1 cellular context compared by ENCODE assay signal in the genomic region with DNA sequence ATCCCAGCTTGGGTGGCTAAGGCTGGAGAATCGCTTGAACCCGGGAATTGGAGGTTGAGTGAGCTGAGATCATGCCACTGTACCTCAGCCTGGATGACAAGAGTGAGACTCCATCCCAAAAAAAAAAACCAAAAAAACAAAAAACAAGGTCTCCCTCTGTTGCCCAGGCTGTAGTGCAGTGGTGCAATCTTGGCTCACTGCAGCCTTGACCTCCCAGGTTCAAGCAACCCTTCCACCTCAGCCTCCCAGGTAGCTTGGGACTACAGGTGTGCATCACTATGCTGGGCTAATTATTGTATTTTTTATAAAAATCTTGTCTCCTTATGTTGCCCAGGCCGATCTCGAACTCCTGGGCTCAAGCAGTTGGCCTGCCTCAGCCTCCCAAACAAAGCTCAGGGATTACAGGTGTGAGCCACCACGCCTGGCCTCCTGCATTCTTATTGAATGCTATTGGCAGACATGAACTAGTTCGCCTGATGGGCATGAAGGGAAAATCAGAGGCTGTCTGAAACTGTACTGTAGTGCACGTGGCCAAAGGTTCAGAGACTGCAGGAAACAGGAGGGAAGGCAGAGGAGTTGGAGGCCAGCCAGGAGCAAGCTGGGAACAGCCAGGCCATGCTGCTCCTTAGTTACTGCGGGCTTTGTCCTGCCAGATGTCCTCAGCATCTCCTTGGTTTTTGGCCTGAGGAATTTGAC.
TF ChIP-seq lines count a peak whose summit lies in the region.

No MANE protein-coding gene starts in this region.

TF ChIP-seq in HepG2, 621 proteins besides CTCF, POLR2A, EP300 and RAD21 (continued from another document and continues in another):
- TF ChIP-seq ZNF605 (CRISPR knock-in tag; IDR thresholded peaks at IDR 0.05) (peak; percentile 72; the same call in 1 of the 2 replicates), ZSCAN21 (CRISPR knock-in tag; IDR thresholded peaks at IDR 0.05; ENCODE audit: borderline replicate concordance) (peak; percentile 71; the same call in 1 of the 2 replicates), MED13 (CRISPR knock-in tag; IDR thresholded peaks at IDR 0.05) (no peak), ZFP91 (CRISPR knock-in tag; IDR thresholded peaks at IDR 0.05; ENCODE audit: borderline replicate concordance) (no peak), ZNF777 (CRISPR knock-in tag; IDR thresholded peaks at IDR 0.05) (no peak), ZNF672 (CRISPR knock-in tag; IDR thresholded peaks at IDR 0.05) (no peak), JUND (CRISPR knock-in tag; IDR thresholded peaks at IDR 0.05) (no peak), MAZ (IDR thresholded peaks at IDR 0.05; ENCODE audit: borderline replicate concordance, low read depth, low read length) (no peak), MAZ (CRISPR knock-in tag; IDR thresholded peaks at IDR 0.05; ENCODE audit: low read depth) (no peak), NFE2L1 (CRISPR knock-in tag; IDR thresholded peaks at IDR 0.05; ENCODE audit: borderline replicate concordance) (no peak), ARNT2 (CRISPR knock-in tag; IDR thresholded peaks at IDR 0.05; ENCODE audit: low read depth) (no peak), ZBTB42 (CRISPR knock-in tag; IDR thresholded peaks at IDR 0.05) (no peak), ZNF230 (CRISPR knock-in tag; IDR thresholded peaks at IDR 0.05) (no peak), ZNF674 (CRISPR knock-in tag; IDR thresholded peaks at IDR 0.05; ENCODE audit: low read depth) (no peak), ZKSCAN8 (CRISPR knock-in tag; IDR thresholded peaks at IDR 0.05; ENCODE audit: borderline replicate concordance) (peak; percentile 42; the same call in 1 of the 2 replicates), HDAC2 (CRISPR knock-in tag; IDR thresholded peaks at IDR 0.05) (peak; percentile 61; the same call in 1 of the 2 replicates), ZNF263 (CRISPR knock-in tag; IDR thresholded peaks at IDR 0.05) (no peak), EHMT2 (IDR thresholded peaks at IDR 0.05; ENCODE audit: borderline replicate concordance, low read depth, low read length) (no peak), TGIF2 (CRISPR knock-in tag; IDR thresholded peaks at IDR 0.05) (peak; percentile 79), ZNF274 (CRISPR knock-in tag; IDR thresholded peaks at IDR 0.05) (no peak; the same call in none of the 2 replicates), PBX3 (CRISPR knock-in tag; IDR thresholded peaks at IDR 0.05; ENCODE audit: borderline replicate concordance) (no peak), ZBTB25 (CRISPR knock-in tag; IDR thresholded peaks at IDR 0.05) (no peak; the same call in 1 of the 2 replicates), ZNF773 (CRISPR knock-in tag; IDR thresholded peaks at IDR 0.05; ENCODE audit: borderline replicate concordance) (no peak), ZSCAN12 (CRISPR knock-in tag; IDR thresholded peaks at IDR 0.05) (no peak), ZMYM2 (CRISPR knock-in tag; IDR thresholded peaks at IDR 0.05) (0 out of 2 replicates have a peak, but pooled peaks have one; percentile 47), SAP130 (CRISPR knock-in tag; IDR thresholded peaks at IDR 0.05; ENCODE audit: low read depth) (peak; percentile 89)
- TF ChIP-seq, protein P1, sequence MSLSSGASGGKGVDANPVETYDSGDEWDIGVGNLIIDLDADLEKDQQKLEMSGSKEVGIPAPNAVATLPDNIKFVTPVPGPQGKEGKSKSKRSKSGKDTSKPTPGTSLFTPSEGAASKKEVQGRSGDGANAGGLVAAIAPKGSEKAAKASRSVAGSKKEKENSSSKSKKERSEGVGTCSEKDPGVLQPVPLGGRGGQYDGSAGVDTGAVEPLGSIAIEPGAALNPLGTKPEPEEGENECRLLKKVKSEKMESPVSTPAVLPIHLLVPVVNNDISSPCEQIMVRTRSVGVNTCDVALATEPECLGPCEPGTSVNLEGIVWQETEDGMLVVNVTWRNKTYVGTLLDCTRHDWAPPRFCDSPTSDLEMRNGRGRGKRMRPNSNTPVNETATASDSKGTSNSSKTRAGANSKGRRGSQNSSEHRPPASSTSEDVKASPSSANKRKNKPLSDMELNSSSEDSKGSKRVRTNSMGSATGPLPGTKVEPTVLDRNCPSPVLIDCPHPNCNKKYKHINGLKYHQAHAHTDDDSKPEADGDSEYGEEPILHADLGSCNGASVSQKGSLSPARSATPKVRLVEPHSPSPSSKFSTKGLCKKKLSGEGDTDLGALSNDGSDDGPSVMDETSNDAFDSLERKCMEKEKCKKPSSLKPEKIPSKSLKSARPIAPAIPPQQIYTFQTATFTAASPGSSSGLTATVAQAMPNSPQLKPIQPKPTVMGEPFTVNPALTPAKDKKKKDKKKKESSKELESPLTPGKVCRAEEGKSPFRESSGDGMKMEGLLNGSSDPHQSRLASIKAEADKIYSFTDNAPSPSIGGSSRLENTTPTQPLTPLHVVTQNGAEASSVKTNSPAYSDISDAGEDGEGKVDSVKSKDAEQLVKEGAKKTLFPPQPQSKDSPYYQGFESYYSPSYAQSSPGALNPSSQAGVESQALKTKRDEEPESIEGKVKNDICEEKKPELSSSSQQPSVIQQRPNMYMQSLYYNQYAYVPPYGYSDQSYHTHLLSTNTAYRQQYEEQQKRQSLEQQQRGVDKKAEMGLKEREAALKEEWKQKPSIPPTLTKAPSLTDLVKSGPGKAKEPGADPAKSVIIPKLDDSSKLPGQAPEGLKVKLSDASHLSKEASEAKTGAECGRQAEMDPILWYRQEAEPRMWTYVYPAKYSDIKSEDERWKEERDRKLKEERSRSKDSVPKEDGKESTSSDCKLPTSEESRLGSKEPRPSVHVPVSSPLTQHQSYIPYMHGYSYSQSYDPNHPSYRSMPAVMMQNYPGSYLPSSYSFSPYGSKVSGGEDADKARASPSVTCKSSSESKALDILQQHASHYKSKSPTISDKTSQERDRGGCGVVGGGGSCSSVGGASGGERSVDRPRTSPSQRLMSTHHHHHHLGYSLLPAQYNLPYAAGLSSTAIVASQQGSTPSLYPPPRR (CRISPR knock-in tag; IDR thresholded peaks at IDR 0.05; ENCODE audit: borderline replicate concordance): no peak
- TF ChIP-seq, protein P2, sequence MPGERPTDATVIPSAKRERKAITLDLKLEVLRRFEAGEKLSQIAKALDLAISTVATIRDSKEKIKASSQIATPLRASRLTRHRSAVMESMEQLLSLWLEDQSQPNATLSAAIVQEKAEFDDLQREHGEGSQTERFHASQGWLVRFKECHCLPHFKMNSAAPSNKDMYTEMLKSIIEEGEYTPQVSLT (CRISPR knock-in tag; IDR thresholded peaks at IDR 0.05; ENCODE audit: borderline replicate concordance, low read depth): no peak
- TF ChIP-seq, protein P3, sequence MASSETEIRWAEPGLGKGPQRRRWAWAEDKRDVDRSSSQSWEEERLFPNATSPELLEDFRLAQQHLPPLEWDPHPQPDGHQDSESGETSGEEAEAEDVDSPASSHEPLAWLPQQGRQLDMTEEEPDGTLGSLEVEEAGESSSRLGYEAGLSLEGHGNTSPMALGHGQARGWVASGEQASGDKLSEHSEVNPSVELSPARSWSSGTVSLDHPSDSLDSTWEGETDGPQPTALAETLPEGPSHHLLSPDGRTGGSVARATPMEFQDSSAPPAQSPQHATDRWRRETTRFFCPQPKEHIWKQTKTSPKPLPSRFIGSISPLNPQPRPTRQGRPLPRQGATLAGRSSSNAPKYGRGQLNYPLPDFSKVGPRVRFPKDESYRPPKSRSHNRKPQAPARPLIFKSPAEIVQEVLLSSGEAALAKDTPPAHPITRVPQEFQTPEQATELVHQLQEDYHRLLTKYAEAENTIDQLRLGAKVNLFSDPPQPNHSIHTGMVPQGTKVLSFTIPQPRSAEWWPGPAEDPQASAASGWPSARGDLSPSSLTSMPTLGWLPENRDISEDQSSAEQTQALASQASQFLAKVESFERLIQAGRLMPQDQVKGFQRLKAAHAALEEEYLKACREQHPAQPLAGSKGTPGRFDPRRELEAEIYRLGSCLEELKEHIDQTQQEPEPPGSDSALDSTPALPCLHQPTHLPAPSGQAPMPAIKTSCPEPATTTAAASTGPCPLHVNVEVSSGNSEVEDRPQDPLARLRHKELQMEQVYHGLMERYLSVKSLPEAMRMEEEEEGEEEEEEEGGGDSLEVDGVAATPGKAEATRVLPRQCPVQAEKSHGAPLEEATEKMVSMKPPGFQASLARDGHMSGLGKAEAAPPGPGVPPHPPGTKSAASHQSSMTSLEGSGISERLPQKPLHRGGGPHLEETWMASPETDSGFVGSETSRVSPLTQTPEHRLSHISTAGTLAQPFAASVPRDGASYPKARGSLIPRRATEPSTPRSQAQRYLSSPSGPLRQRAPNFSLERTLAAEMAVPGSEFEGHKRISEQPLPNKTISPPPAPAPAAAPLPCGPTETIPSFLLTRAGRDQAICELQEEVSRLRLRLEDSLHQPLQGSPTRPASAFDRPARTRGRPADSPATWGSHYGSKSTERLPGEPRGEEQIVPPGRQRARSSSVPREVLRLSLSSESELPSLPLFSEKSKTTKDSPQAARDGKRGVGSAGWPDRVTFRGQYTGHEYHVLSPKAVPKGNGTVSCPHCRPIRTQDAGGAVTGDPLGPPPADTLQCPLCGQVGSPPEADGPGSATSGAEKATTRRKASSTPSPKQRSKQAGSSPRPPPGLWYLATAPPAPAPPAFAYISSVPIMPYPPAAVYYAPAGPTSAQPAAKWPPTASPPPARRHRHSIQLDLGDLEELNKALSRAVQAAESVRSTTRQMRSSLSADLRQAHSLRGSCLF (CRISPR knock-in tag; IDR thresholded peaks at IDR 0.05; ENCODE audit: borderline replicate concordance): no peak
- TF ChIP-seq, protein P4, sequence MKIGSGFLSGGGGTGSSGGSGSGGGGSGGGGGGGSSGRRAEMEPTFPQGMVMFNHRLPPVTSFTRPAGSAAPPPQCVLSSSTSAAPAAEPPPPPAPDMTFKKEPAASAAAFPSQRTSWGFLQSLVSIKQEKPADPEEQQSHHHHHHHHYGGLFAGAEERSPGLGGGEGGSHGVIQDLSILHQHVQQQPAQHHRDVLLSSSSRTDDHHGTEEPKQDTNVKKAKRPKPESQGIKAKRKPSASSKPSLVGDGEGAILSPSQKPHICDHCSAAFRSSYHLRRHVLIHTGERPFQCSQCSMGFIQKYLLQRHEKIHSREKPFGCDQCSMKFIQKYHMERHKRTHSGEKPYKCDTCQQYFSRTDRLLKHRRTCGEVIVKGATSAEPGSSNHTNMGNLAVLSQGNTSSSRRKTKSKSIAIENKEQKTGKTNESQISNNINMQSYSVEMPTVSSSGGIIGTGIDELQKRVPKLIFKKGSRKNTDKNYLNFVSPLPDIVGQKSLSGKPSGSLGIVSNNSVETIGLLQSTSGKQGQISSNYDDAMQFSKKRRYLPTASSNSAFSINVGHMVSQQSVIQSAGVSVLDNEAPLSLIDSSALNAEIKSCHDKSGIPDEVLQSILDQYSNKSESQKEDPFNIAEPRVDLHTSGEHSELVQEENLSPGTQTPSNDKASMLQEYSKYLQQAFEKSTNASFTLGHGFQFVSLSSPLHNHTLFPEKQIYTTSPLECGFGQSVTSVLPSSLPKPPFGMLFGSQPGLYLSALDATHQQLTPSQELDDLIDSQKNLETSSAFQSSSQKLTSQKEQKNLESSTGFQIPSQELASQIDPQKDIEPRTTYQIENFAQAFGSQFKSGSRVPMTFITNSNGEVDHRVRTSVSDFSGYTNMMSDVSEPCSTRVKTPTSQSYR (CRISPR knock-in tag; IDR thresholded peaks at IDR 0.05; ENCODE audit: borderline replicate concordance): peak; percentile 39; the same call in 1 of the 2 replicates
- TF ChIP-seq, protein P5, sequence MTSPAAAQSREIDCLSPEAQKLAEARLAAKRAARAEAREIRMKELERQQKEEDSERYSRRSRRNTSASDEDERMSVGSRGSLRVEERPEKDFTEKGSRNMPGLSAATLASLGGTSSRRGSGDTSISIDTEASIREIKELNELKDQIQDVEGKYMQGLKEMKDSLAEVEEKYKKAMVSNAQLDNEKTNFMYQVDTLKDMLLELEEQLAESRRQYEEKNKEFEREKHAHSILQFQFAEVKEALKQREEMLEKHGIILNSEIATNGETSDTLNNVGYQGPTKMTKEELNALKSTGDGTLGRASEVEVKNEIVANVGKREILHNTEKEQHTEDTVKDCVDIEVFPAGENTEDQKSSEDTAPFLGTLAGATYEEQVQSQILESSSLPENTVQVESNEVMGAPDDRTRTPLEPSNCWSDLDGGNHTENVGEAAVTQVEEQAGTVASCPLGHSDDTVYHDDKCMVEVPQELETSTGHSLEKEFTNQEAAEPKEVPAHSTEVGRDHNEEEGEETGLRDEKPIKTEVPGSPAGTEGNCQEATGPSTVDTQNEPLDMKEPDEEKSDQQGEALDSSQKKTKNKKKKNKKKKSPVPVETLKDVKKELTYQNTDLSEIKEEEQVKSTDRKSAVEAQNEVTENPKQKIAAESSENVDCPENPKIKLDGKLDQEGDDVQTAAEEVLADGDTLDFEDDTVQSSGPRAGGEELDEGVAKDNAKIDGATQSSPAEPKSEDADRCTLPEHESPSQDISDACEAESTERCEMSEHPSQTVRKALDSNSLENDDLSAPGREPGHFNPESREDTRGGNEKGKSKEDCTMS (CRISPR knock-in tag; conservative IDR thresholded peaks at IDR 0.05): no peak
- TF ChIP-seq, protein P6, sequence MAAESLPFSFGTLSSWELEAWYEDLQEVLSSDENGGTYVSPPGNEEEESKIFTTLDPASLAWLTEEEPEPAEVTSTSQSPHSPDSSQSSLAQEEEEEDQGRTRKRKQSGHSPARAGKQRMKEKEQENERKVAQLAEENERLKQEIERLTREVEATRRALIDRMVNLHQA (CRISPR knock-in tag; IDR thresholded peaks at IDR 0.05): no peak
